In the genomic region with DNA sequence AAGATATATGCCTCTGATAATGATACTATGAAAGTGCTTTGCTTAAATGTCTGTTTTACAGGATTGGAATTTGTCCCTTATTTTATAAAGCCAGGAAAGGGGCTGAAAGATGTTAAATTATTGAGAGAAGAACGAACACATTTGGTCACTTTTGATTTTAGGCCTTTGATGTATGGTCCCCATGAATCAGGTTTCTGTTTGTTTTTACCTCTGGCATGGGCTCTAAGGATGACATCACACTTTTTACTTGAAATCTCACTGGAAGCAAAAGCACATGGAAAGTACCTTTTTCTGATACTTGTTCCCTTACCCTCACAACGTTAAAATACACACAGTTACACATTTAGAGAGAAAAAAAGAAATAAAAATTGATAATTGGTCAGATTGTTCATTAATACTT, we compare ENCODE assay signal across 13 cellular contexts. TPM values are rescaled to one million over a fixed set of nuclear protein-coding genes. Genes with fewer than 3 reads are reported as not detected.
DNase-seq lines count a peak whose midpoint lies in the region; TF ChIP-seq lines count a peak whose summit lies in the region.
"Had no signal": no experiment of that assay in that cellular context is flagged by ENCODE, and none has a peak within 500 bp of the region (broad histone marks: within the 10 kb centered on the region; RNA-seq: fewer than 3 reads in every experiment).

No MANE protein-coding gene starts in this region.

- no peak overlapping the region for H3K4me2 ChIP-seq in mesenchymal stem cell (ENCODE audit: low read length, poor library complexity, severe bottlenecking)

- H2AK5ac ChIP-seq in mesenchymal stem cell (ENCODE audit: low read length, severe bottlenecking), result no peak overlapping the region

- no peak overlapping the region for H2AFZ ChIP-seq in mesenchymal stem cell (ENCODE audit: low read depth, low read length)

- H2BK120ac ChIP-seq in mesenchymal stem cell (ENCODE audit: low read depth, low read length), result no peak overlapping the region

- no peak overlapping the region for H2BK5ac ChIP-seq in mesenchymal stem cell (ENCODE audit: low read depth, low read length, poor library complexity, severe bottlenecking)

- H2BK15ac ChIP-seq in mesenchymal stem cell (ENCODE audit: low read depth, poor library complexity, severe bottlenecking), result no peak overlapping the region

- H3K79me1 ChIP-seq in mesenchymal stem cell (replicated peaks; ENCODE audit: low read length, poor library complexity, severe bottlenecking), result peaks cover 16% of the 10 kb centered on the region

- TF ChIP-seq EP300 in sigmoid colon (IDR thresholded peaks at IDR 0.05), result no peak

- TF ChIP-seq POLR2A in adrenal gland (IDR thresholded peaks at IDR 0.05) (no peak), sigmoid colon (IDR thresholded peaks at IDR 0.05) (no peak)

- H3K4me1 ChIP-seq in ascending aorta (peaks cover 4 to 31% of the 10 kb centered on the region in 2 donors), mesenchymal stem cell (ENCODE audit: control insufficient read depth, insufficient read depth, low read depth, low read length) (peaks cover 19% of the 10 kb centered on the region), adrenal gland (replicated peaks in 1 of 2) (peaks cover 6 to 57% of the 10 kb centered on the region in 2 donors), sigmoid colon (peaks cover 0 to 75% (median 41%) of the 10 kb centered on the region in 4 donors)

- no peak overlapping the region for H3K23ac ChIP-seq in mesenchymal stem cell (ENCODE audit: low read length in 2 of 2)

- H3K27ac ChIP-seq in ascending aorta (peak overlapping the region; percentile 53 to 59), mesenchymal stem cell (ENCODE audit: low read length, poor library complexity, severe bottlenecking) (no peak overlapping the region), adrenal gland (peak overlapping the region in 1 of 5 donors; percentile 42), sigmoid colon (peak overlapping the region in 1 of 4 donors; percentile 2)
- H3K27ac ChIP-seq: dorsolateral prefrontal cortex had no signal

- peak; percentile 10 for DNase-seq in NCI-H2196 treated with DMSO at 0.1 percent for 48 hours (lab: John Stamatoyannopoulos, UW; ENCODE audit: unreplicated experiment)
- no peak for DNase-seq in NCI-H2196 (lab: John Stamatoyannopoulos, UW; ENCODE audit: unreplicated experiment)
- DNase-seq in ascending aorta (ENCODE audit: low spot score in 2 of 2), result no peak
- peak; percentile 35 for DNase-seq in mesenchymal stem cell
- no peak for DNase-seq in NCI-H748 (lab: John Stamatoyannopoulos, UW; ENCODE audit: unreplicated experiment)
- no peak for DNase-seq in adrenal gland
- DNase-seq in sigmoid colon, result no peak
- DNase-seq: ACHN; activated CD4-positive, alpha-beta T cell treated with anti-CD3 and anti-CD28 coated beads, Interleukin-2, amount 50 U/mL, for 1 hour; dorsolateral prefrontal cortex; GOT3; NK-92 treated with Interleukin-12 subunit alpha and Interleukin-12 subunit beta, amount 100 ng/mL, for 24 hours had no signal

- H4K8ac ChIP-seq in mesenchymal stem cell (ENCODE audit: low read length), result no peak overlapping the region

- H3K18ac ChIP-seq in mesenchymal stem cell (ENCODE audit: low read depth in 1 of 2, low read length in 2 of 2), result no peak overlapping the region

- whole genome bisulfite sequencing in mesenchymal stem cell, result 78% methylated on average over 1 of the region's 2 CpGs
- 38 to 65% (median 54%) methylated on average over 2 of the region's 2 CpGs for WGBS in adrenal gland, 4 donors
- 18 to 53% methylated on average over 2 of the region's 2 CpGs for WGBS in sigmoid colon, 2 donors

- H3K36me3 Mint-ChIP-seq in IgD-negative memory B cell, result peaks cover 2% of the 10 kb centered on the region

- H3K9ac ChIP-seq in mesenchymal stem cell (ENCODE audit: low read length), result peak overlapping the region; percentile 6

- peaks cover 0 to 8% of the 10 kb centered on the region in 2 donors for H3K36me3 ChIP-seq in ascending aorta
- peaks cover 5 to 21% of the 10 kb centered on the region in 2 experiments for H3K36me3 ChIP-seq in mesenchymal stem cell (ENCODE audit: control insufficient read depth in 1 of 2, insufficient read depth in 2 of 2, low read depth in 1 of 2, low read length in 2 of 2)
- H3K36me3 ChIP-seq in adrenal gland (replicated peaks in 1 of 2), result no peaks in the 10 kb centered on the region
- no peaks in the 10 kb centered on the region for H3K36me3 ChIP-seq in sigmoid colon

- no peaks in the 10 kb centered on the region for H3K9me3 ChIP-seq in ascending aorta
- no peaks in the 10 kb centered on the region for H3K9me3 ChIP-seq in mesenchymal stem cell (ENCODE audit: control insufficient read depth, low read length)
- no peaks in the 10 kb centered on the region for H3K9me3 ChIP-seq in adrenal gland (replicated peaks in 1 of 3)
- H3K9me3 ChIP-seq in sigmoid colon, result no peaks in the 10 kb centered on the region

- no peak overlapping the region for H4K91ac ChIP-seq in mesenchymal stem cell (ENCODE audit: low read length)

- H3K14ac ChIP-seq in mesenchymal stem cell (ENCODE audit: low read length in 2 of 2), result no peak overlapping the region

- H3K27ac Mint-ChIP-seq in IgD-negative memory B cell, result peak overlapping the region; percentile 21 to 84 (median 60)

- H3K27me3 ChIP-seq in ascending aorta (no peaks in the 10 kb centered on the region), mesenchymal stem cell (ENCODE audit: control insufficient read depth in 1 of 2, insufficient read depth in 1 of 2, low read length in 2 of 2) (no peaks in the 10 kb centered on the region), adrenal gland (no peaks in the 10 kb centered on the region), sigmoid colon (no peaks in the 10 kb centered on the region)
- H3K27me3 ChIP-seq: dorsolateral prefrontal cortex had no signal

- TF ChIP-seq CTCF in ascending aorta (IDR thresholded peaks at IDR 0.05) (no peak), adrenal gland (IDR thresholded peaks at IDR 0.05) (no peak), sigmoid colon (IDR thresholded peaks at IDR 0.05) (no peak)

- no peaks in the 10 kb centered on the region for H3K9me3 Mint-ChIP-seq in IgD-negative memory B cell

- H3K4me1 Mint-ChIP-seq in IgD-negative memory B cell, result peaks cover 73 to 75% (median 75%) of the 10 kb centered on the region in 3 donors

- H3K4me3 Mint-ChIP-seq in IgD-negative memory B cell, result peak overlapping the region in 3 of 4 donors; percentile 9 to 76 (median 62)

- H3K27me3 Mint-ChIP-seq in IgD-negative memory B cell, result no peaks in the 10 kb centered on the region

- no peak overlapping the region for H3K4ac ChIP-seq in mesenchymal stem cell (ENCODE audit: low read depth in 1 of 2, low read length in 2 of 2)

- H2BK12ac ChIP-seq in mesenchymal stem cell (ENCODE audit: low read length in 2 of 2), result no peak overlapping the region

- H3K4me3 ChIP-seq in ascending aorta, result no peak overlapping the region
- no peak overlapping the region for H3K4me3 ChIP-seq in mesenchymal stem cell (ENCODE audit: insufficient read depth in 1 of 2, low read depth in 1 of 2, low read length in 2 of 2)
- no peak overlapping the region for H3K4me3 ChIP-seq in adrenal gland
- no peak overlapping the region for H3K4me3 ChIP-seq in sigmoid colon
- H3K4me3 ChIP-seq: dorsolateral prefrontal cortex had no signal

- intact Hi-C loops in ascending aorta (cut with DNase I) (no loop called here), adrenal gland (cut with DNase I) (no loop called here), sigmoid colon (cut with DNase I) (no loop called here)

RNA-seq across cellular contexts. Expression of a gene that starts 6.9 kb away (rescaled TPM):
- polyA plus RNA-seq in IgD-negative memory B cell (20.9 TPM), adrenal gland (1 to 10 TPM; 2.8 to 6.4 (median 5.0) TPM), sigmoid colon (10 to 100 TPM in 1 of 3 donors, 1 to 10 TPM in 2; 6.6 to 13.8 (median 6.7) TPM)
- total RNA-seq in ascending aorta (56.9 TPM), adrenal gland (10 to 100 TPM in 7 of 8 donors, 1 to 10 TPM in 1; 5.6 to 40.8 (median 22.1) TPM), sigmoid colon (10 to 100 TPM; 12.9 to 37.9 (median 19.8) TPM)
- 6.4 TPM for polyA plus RNA-seq in mesenchymal stem cell (2013, experiment 1 of 2)
- 6.7 TPM for polyA plus RNA-seq in mesenchymal stem cell (2013, experiment 2 of 2)

Comparison
In these comparisons a context has a peak if more than half of its experiments do, and no peak if none do; other contexts are left out.
1. DNase-seq: peak in NCI-H2196 treated with DMSO at 0.1 percent for 48 hours (single experiment) and mesenchymal stem cell (single experiment); none in NCI-H2196 (single experiment), ascending aorta (0 of 2), NCI-H748 (single experiment), adrenal gland (0 of 7) and sigmoid colon (single experiment).